ENCODE assay signal across 20 cellular contexts in the genomic region with DNA sequence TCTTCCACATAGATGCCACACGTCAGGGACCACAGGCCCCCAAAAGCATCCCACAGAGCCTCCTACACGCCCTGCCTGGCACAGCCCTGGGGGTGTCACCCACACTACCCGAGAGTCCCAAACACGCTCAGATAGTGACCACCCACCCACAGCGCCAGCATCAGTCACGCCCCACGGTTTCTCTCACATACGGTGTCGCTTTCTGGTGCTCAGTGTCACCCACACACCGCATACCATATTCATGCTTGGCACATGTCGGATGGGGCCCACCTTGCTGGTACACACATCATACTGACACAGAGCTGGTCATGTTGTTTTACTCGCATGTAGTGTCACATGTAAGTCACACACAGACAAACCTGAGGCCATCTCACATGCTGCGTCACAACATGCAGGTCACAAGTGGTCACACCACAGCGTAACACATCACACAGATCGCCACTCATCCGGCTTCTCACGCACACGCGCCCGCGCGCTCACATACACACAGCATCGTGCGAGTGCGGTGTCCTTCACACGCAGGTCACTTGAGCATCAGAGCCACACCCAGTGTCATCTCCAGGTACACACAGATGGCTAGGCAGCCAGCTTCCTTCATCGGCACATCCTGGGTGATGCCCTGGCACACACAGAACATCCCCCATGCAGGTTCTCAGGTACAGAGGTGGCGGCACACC. TPM values are rescaled to one million over a fixed set of nuclear protein-coding genes. Genes with fewer than 3 reads are reported as not detected.
A peak's percentile ranks its signal among the peaks of the same experiment; 100 is the strongest.
DNase-seq lines count a peak whose midpoint lies in the region; ATAC-seq, FAIRE-seq and TF ChIP-seq lines count a peak whose summit lies in the region.
"Had no signal": no experiment of that assay in that cellular context is flagged by ENCODE, and none has a peak within 500 bp of the region (broad histone marks: within the 10 kb centered on the region; RNA-seq: fewer than 3 reads in every experiment).

No MANE protein-coding gene starts in this region.

- H3K36me3 ChIP-seq in Caco-2 (ENCODE audit: control insufficient read depth, insufficient read depth, low read length) (no peaks in the 10 kb centered on the region), GM12878 (ENCODE audit: control insufficient read depth in 2 of 2, insufficient read depth in 2 of 2, low read length in 1 of 2) (no peaks in the 10 kb centered on the region), mesendoderm (ENCODE audit: control insufficient read depth, insufficient read depth, low read length) (no peaks in the 10 kb centered on the region), skeletal muscle satellite cell (ENCODE audit: insufficient read depth, low read length) (peaks cover 5% of the 10 kb centered on the region), adrenal gland (replicated peaks in 1 of 2) (no peaks in the 10 kb centered on the region)
- H3K36me3 ChIP-seq: heart left ventricle, pancreas had no signal

- BruUV-seq in Caco-2 (replicated peaks; lab: Mats Ljungman, UMichigan) (no TSS peak), GM12878 (replicated peaks; lab: Mats Ljungman, UMichigan) (no TSS peak)

- H3K4me3 ChIP-seq in Caco-2 (ENCODE audit: low read depth, low read length) (no peak overlapping the region), GM12878 (no peak overlapping the region), mesendoderm (ENCODE audit: low read length) (no peak overlapping the region), skeletal muscle satellite cell (ENCODE audit: low read length) (peak overlapping the region; percentile 79), adrenal gland (no peak overlapping the region)
- H3K4me3 ChIP-seq: pancreas had no signal

- H3K4ac ChIP-seq in mesendoderm (ENCODE audit: low read depth, low read length), result no peak overlapping the region

- no peak overlapping the region for H2BK120ac ChIP-seq in mesendoderm (ENCODE audit: low read depth, low read length)

- no peaks in the 10 kb centered on the region for H4K20me1 ChIP-seq in GM12878 (ENCODE audit: control insufficient read depth, insufficient read depth)

- H2AK5ac ChIP-seq in mesendoderm (ENCODE audit: low read length), result peak overlapping the region; percentile 18

- ATAC-seq in GM12878, result no peak
- ATAC-seq in GM18858 (IDR thresholded peaks at IDR 0.05; ENCODE audit: unreplicated experiment), result no peak
- no peak for ATAC-seq in HG02678 (IDR thresholded peaks at IDR 0.05; ENCODE audit: unreplicated experiment)
- ATAC-seq: activated CD4-positive, CD25-positive, alpha-beta regulatory T cell treated with anti-CD3 and anti-CD28 coated beads, Interleukin-2, amount 50 U/mL, for 24 hours; activated T-cell treated with anti-CD3 and anti-CD28 coated beads, Interleukin-2, amount 50 U/mL, for 4 hours; heart left ventricle; pancreas; SK-N-SH treated with all-trans-retinoic acid at 6 μM for 48 hours had no signal

- no peak overlapping the region for H3K18ac ChIP-seq in mesendoderm (ENCODE audit: low read length)

- H3K79me1 ChIP-seq in mesendoderm (ENCODE audit: low read length), result peaks cover 21% of the 10 kb centered on the region

- H4K5ac ChIP-seq in mesendoderm (ENCODE audit: low read length), result no peak overlapping the region

- intact Hi-C loops in Caco-2 (cut with micrococcal nuclease; ENCODE audit: unreplicated experiment), result no loop called here
- intact Hi-C loops in GM12878 (cut with micrococcal nuclease; ENCODE audit: unreplicated experiment), result no loop called here
- intact Hi-C loops in adrenal gland (cut with DNase I), result no loop called here

- TF ChIP-seq RAD21 in GM12878 (IDR thresholded peaks at IDR 0.05; ENCODE audit: insufficient read depth, low read depth, low read length), result no peak

- in situ Hi-C loops in GM12878 (cut with MboI), result no loop called here

- TF ChIP-seq CTCF in Caco-2 (IDR thresholded peaks at IDR 0.05; ENCODE audit: insufficient read depth in 1 of 2, low read depth in 1 of 2, low read length in 1 of 2, severe bottlenecking in 1 of 2, unreplicated experiment in 1 of 2), result no peak
- no peak for TF ChIP-seq CTCF in GM12878 (IDR thresholded peaks at IDR 0.05 in 2 of 3, conservative IDR thresholded peaks at IDR 0.05 in 1 of 3; ENCODE audit: control insufficient read depth in 2 of 3, extremely low read depth in 1 of 3, insufficient read depth in 1 of 3, low read depth in 3 of 3, low read length in 3 of 3)
- no peak for TF ChIP-seq CTCF in adrenal gland (IDR thresholded peaks at IDR 0.05)

- SMC1A ChIA-PET in GM12878 (lab: Charles Lee; ENCODE audit: uncharacterized antibody, unreplicated experiment), result no interaction called here

- H3K4me1 Mint-ChIP-seq in Caco-2 (ENCODE audit: low read depth, unreplicated experiment), result peaks cover 38% of the 10 kb centered on the region

- peak overlapping the region; percentile 50 for H3K27ac Mint-ChIP-seq in Caco-2 (ENCODE audit: unreplicated experiment)
- H3K27ac Mint-ChIP-seq: endodermal cell had no signal

- FAIRE-seq in GM12878 (lab: Jason Lieb, UNC), result no peak
- FAIRE-seq: G401.6, GM18507, pancreas had no signal

- 71% methylated on average over 28 of the region's 28 CpGs for WGBS in GM12878 (ENCODE audit: insufficient coverage, insufficient replicate concordance, low lambda C conversion rate, missing lambda C conversion rate)
- no CpG with 5 or more reads among the region's 28 CpGs for WGBS in mesendoderm (ENCODE audit: extremely low coverage, insufficient coverage, low lambda C conversion rate)
- WGBS in adrenal gland, 4 donors, result 85 to 90% (median 87%) methylated on average over 28 of the region's 28 CpGs

- H3K27me3 Mint-ChIP-seq in Caco-2 (ENCODE audit: insufficient read depth, unreplicated experiment), result no peaks in the 10 kb centered on the region

- peaks cover 9% of the 10 kb centered on the region for H3K36me3 Mint-ChIP-seq in Caco-2 (ENCODE audit: insufficient read depth, unreplicated experiment)
- H3K36me3 Mint-ChIP-seq: CD4-positive, CD25-positive, alpha-beta regulatory T cell had no signal

- TF ChIP-seq POLR2A in GM12878 (IDR thresholded peaks at IDR 0.05; ENCODE audit: low read depth, low read length) (no peak), adrenal gland (IDR thresholded peaks at IDR 0.05) (no peak)

- H2AFZ ChIP-seq in GM12878 (ENCODE audit: control insufficient read depth, low read depth, low read length), result no peak overlapping the region

- no peak overlapping the region for H3K4me2 ChIP-seq in GM12878 (ENCODE audit: control insufficient read depth, insufficient read depth)
- H3K4me2 ChIP-seq in mesendoderm (ENCODE audit: low read length), result no peak overlapping the region
- peak overlapping the region; percentile 97 for H3K4me2 ChIP-seq in skeletal muscle satellite cell (ENCODE audit: low read length)

- H2BK15ac ChIP-seq in mesendoderm (replicated peaks; ENCODE audit: low read depth), result no peak overlapping the region

- H3K4me1 ChIP-seq in Caco-2 (peaks cover 72% of the 10 kb centered on the region), GM12878 (ENCODE audit: control insufficient read depth, insufficient read depth, low read length) (peaks cover 8% of the 10 kb centered on the region), mesendoderm (ENCODE audit: control insufficient read depth, low read depth, low read length) (peaks cover 39% of the 10 kb centered on the region), skeletal muscle satellite cell (ENCODE audit: control insufficient read depth, insufficient read depth, low read length) (peaks cover 79% of the 10 kb centered on the region), adrenal gland (replicated peaks in 1 of 2) (peaks cover 7 to 27% of the 10 kb centered on the region in 2 donors)

- POLR2A ChIA-PET in Caco-2 (lab: Charles Lee) (no interaction called here), GM12878 (lab: Charles Lee) (no interaction called here)

- H3K27me3 ChIP-seq in Caco-2 (replicated peaks; ENCODE audit: control insufficient read depth, insufficient read depth, low read length) (no peaks in the 10 kb centered on the region), GM12878 (replicated peaks in 1 of 2; ENCODE audit: control insufficient read depth in 2 of 2, insufficient read depth in 2 of 2, low read length in 1 of 2) (peaks cover 0 to 9% of the 10 kb centered on the region in 2 experiments), mesendoderm (ENCODE audit: insufficient read depth, low read length, poor library complexity) (no peaks in the 10 kb centered on the region), skeletal muscle satellite cell (ENCODE audit: control insufficient read depth, insufficient read depth, low read length) (no peaks in the 10 kb centered on the region), adrenal gland (no peaks in the 10 kb centered on the region)
- H3K27me3 ChIP-seq: pancreas had no signal

- H3K23ac ChIP-seq in mesendoderm (ENCODE audit: low read length), result no peak overlapping the region

- H4K8ac ChIP-seq in mesendoderm (ENCODE audit: low read depth, low read length), result no peak overlapping the region

- H3K79me2 ChIP-seq in GM12878 (ENCODE audit: control insufficient read depth, insufficient read depth, low read length) (no peaks in the 10 kb centered on the region), mesendoderm (ENCODE audit: control insufficient read depth, insufficient read depth, low read length) (peaks cover 56% of the 10 kb centered on the region)

- H3K27ac ChIP-seq in GM12878 (ENCODE audit: control insufficient read depth, insufficient read depth) (no peak overlapping the region), mesendoderm (ENCODE audit: low read depth, low read length) (no peak overlapping the region), adrenal gland (no peak overlapping the region)
- H3K27ac ChIP-seq: pancreas had no signal

- CTCF ChIA-PET in Caco-2 (lab: Charles Lee) (no interaction called here), GM12878 (lab: Yijun Ruan, JAX) (no interaction called here)

- TF ChIP-seq EP300 in GM12878 (IDR thresholded peaks at IDR 0.05; ENCODE audit: borderline replicate concordance in 1 of 2, control insufficient read depth in 1 of 2, low read depth in 2 of 2, low read length in 2 of 2), result no peak

- no peak for DNase-seq in Caco-2
- DNase-seq in GM12878 (ENCODE audit: low read depth, low spot score), result no peak
- DNase-seq in mesendoderm, result no peak
- DNase-seq in stimulated activated CD4-positive, alpha-beta T cell treated with anti-CD3 and anti-CD28 coated beads, Interleukin-12 subunit alpha, Interleukin-12 subunit beta, amount 100 ng/mL, for 4 hours, result no peak
- DNase-seq in adrenal gland, result no peak
- DNase-seq: activated T-cell treated with anti-CD3 and anti-CD28 coated beads, Interleukin-2, amount 50 U/mL, for 4 hours; CD4-positive, CD25-positive, alpha-beta regulatory T cell; endodermal cell; pancreas; stimulated activated CD8-positive, alpha-beta memory T cell treated with anti-CD3 and anti-CD28 coated beads, Interleukin-4, amount 100 ng/mL, for 48 hours had no signal

- no peaks in the 10 kb centered on the region for H3K9me3 Mint-ChIP-seq in Caco-2 (ENCODE audit: unreplicated experiment)
- H3K9me3 Mint-ChIP-seq: activated T-cell treated with anti-CD3 and anti-CD28 coated beads, Interleukin-2, amount 50 U/mL, for 4 hours; endodermal cell had no signal

- H3K9ac ChIP-seq in GM12878 (ENCODE audit: control insufficient read depth, insufficient read depth, low read length) (no peak overlapping the region), mesendoderm (ENCODE audit: low read length) (peak overlapping the region; percentile 48), skeletal muscle satellite cell (ENCODE audit: low read depth, low read length) (peak overlapping the region; percentile 47)

- H2BK5ac ChIP-seq in mesendoderm (ENCODE audit: low read length), result no peak overlapping the region

- H3K56ac ChIP-seq in mesendoderm (ENCODE audit: low read length), result peak overlapping the region; percentile 52

- RAD21 ChIA-PET in GM12878 (lab: Charles Lee; ENCODE audit: unreplicated experiment), result no interaction called here

- peak overlapping the region; percentile 20 for H3K4me3 Mint-ChIP-seq in Caco-2 (ENCODE audit: unreplicated experiment)
- H3K4me3 Mint-ChIP-seq: activated T-cell treated with anti-CD3 and anti-CD28 coated beads, Interleukin-2, amount 50 U/mL, for 4 hours; endodermal cell had no signal

- H3K9me3 ChIP-seq in Caco-2 (no peaks in the 10 kb centered on the region), GM12878 (replicated peaks; ENCODE audit: control insufficient read depth, insufficient read depth, low read length) (no peaks in the 10 kb centered on the region), skeletal muscle satellite cell (replicated peaks; ENCODE audit: low read length) (no peaks in the 10 kb centered on the region), adrenal gland (replicated peaks in 1 of 3) (no peaks in the 10 kb centered on the region)
- H3K9me3 ChIP-seq: heart left ventricle, pancreas had no signal

RNA-seq across cellular contexts. Expression of a gene that starts 3.4 kb away (rescaled TPM):
- total RNA-seq in Caco-2 (2022), result 51.8 and 57.2 TPM in 2 replicates
- total RNA-seq in GM12878 (2013; cell fraction: nucleolus; rRNA removed), result not detected in 2 replicates
- not detected in 2 replicates for total RNA-seq in GM12878 (2014; rRNA removed)
- not detected in 2 replicates for total RNA-seq in GM12878 (2014; rRNA removed; fragmentation: Illumina TruSeq; extraction: Trizol)
- 0.28 TPM in 1 of 2 replicates, not detected in the other for total RNA-seq in GM12878 (2021)
- polyA plus RNA-seq in GM12878 (2011; ENCODE audit: low read depth), result not detected
- 0.03 TPM in 1 of 2 replicates, not detected in the other for polyA plus RNA-seq in GM12878 (2011; rRNA removed)
- polyA plus RNA-seq in GM12878 (2011; cell fraction: cytosol; rRNA removed), result 0.01 TPM in 1 of 2 replicates, not detected in the other
- polyA plus RNA-seq in GM12878 (2011; cell fraction: nucleus; rRNA removed), result 0.06 TPM in 1 of 2 replicates, not detected in the other
- 0.06 TPM in 1 of 2 replicates, not detected in the other for polyA plus RNA-seq in GM12878 (2012)
- not detected in 2 replicates for polyA plus RNA-seq in GM12878 (2014; fragmentation: Illumina TruSeq; extraction: Trizol)
- under 1 TPM in 1 of 2 experiments, not detected in 1; 0.02 TPM for polyA plus RNA-seq in GM12878 (2014; fragmentation: Nextera tagmentation; extraction: Ambion mirVana)
- polyA plus RNA-seq in GM12878 (2014; rRNA removed), result 0.04 TPM in 1 of 2 replicates, not detected in the other
- under 1 TPM; 0.18 to 0.24 TPM for polyA plus RNA-seq in GM12878 (2016; fragmentation: Nextera tagmentation; extraction: Ambion mirVana)
- polyA minus RNA-seq in GM12878 (2011; rRNA and poly(A)+ RNA removed), result not detected in 2 replicates
- not detected in 2 replicates for polyA minus RNA-seq in GM12878 (2011; cell fraction: cytosol; rRNA and poly(A)+ RNA removed)
- 0.12 TPM in 1 of 2 replicates, not detected in the other for polyA minus RNA-seq in GM12878 (2011; cell fraction: nucleus; rRNA and poly(A)+ RNA removed)
- 37.1 TPM for polyA plus RNA-seq in mesendoderm (2013, experiment 1 of 2)
- 36.3 TPM for polyA plus RNA-seq in mesendoderm (2013, experiment 2 of 2)
- total RNA-seq in skeletal muscle satellite cell (2012; rRNA removed), result 6.8 and 8.1 TPM in 2 replicates
- 10 to 100 TPM in 3 of 8 donors, 1 to 10 TPM in 5; 4.8 to 14.3 (median 8.7) TPM for total RNA-seq in adrenal gland
- 10 to 100 TPM in 2 of 3 donors, 1 to 10 TPM in 1; 5.5 to 15.5 (median 12.2) TPM for polyA plus RNA-seq in adrenal gland
- total RNA-seq: CD4-positive, CD25-positive, alpha-beta regulatory T cell had no signal

RNA-seq across cellular contexts. Expression of a gene that starts 19.3 kb away (rescaled TPM):
- total RNA-seq in Caco-2 (2022), result not detected in 2 replicates
- total RNA-seq in GM12878 (2013; cell fraction: nucleolus; rRNA removed), result not detected in 2 replicates
- not detected in 2 replicates for total RNA-seq in GM12878 (2014; rRNA removed)
- not detected in 2 replicates for total RNA-seq in GM12878 (2014; rRNA removed; fragmentation: Illumina TruSeq; extraction: Trizol)
- not detected in 2 replicates for total RNA-seq in GM12878 (2021)
- polyA plus RNA-seq in GM12878 (2011; ENCODE audit: low read depth), result not detected
- polyA plus RNA-seq in GM12878 (2011; rRNA removed), result not detected in 2 replicates
- polyA plus RNA-seq in GM12878 (2011; cell fraction: cytosol; rRNA removed), result not detected in 2 replicates
- polyA plus RNA-seq in GM12878 (2011; cell fraction: nucleus; rRNA removed), result not detected in 2 replicates
- polyA plus RNA-seq in GM12878 (2012), result not detected in 2 replicates
- not detected in 2 replicates for polyA plus RNA-seq in GM12878 (2014; fragmentation: Illumina TruSeq; extraction: Trizol)
- polyA plus RNA-seq in GM12878 (2014; fragmentation: Nextera tagmentation; extraction: Ambion mirVana), result not detected
- not detected in 2 replicates for polyA plus RNA-seq in GM12878 (2014; rRNA removed)
- not detected for polyA plus RNA-seq in GM12878 (2016; fragmentation: Nextera tagmentation; extraction: Ambion mirVana)
- polyA minus RNA-seq in GM12878 (2011; rRNA and poly(A)+ RNA removed), result not detected in 2 replicates
- polyA minus RNA-seq in GM12878 (2011; cell fraction: cytosol; rRNA and poly(A)+ RNA removed), result not detected in 2 replicates
- polyA minus RNA-seq in GM12878 (2011; cell fraction: nucleus; rRNA and poly(A)+ RNA removed), result not detected in 2 replicates
- 2.2 TPM for polyA plus RNA-seq in mesendoderm (2013, experiment 1 of 2)
- 2.8 TPM for polyA plus RNA-seq in mesendoderm (2013, experiment 2 of 2)
- total RNA-seq in skeletal muscle satellite cell (2012; rRNA removed), result not detected in 2 replicates
- total RNA-seq in adrenal gland, result not detected
- polyA plus RNA-seq in adrenal gland, result under 1 TPM in 2 of 3 donors, not detected in 1; 0.07 to 0.80 TPM
- total RNA-seq: activated T-cell treated with anti-CD3 and anti-CD28 coated beads, Interleukin-2, amount 50 U/mL, for 4 hours; aorta; CD4-positive, CD25-positive, alpha-beta regulatory T cell; heart left ventricle; MCF 10A; pancreas had no signal
- polyA plus RNA-seq: CD4-positive, CD25-positive, alpha-beta regulatory T cell had no signal

RNA-seq across cellular contexts. Expression of a gene that starts 25.2 kb away (rescaled TPM):
- 1,082 and 1,106 TPM in 2 replicates for total RNA-seq in Caco-2 (2022)
- 252 and 256 TPM in 2 replicates for total RNA-seq in GM12878 (2013; cell fraction: nucleolus; rRNA removed)
- 2,974 and 3,149 TPM in 2 replicates for total RNA-seq in GM12878 (2014; rRNA removed)
- 2,806 and 2,891 TPM in 2 replicates for total RNA-seq in GM12878 (2014; rRNA removed; fragmentation: Illumina TruSeq; extraction: Trizol)
- total RNA-seq in GM12878 (2021), result 2,346 and 2,441 TPM in 2 replicates
- 1,766 TPM for polyA plus RNA-seq in GM12878 (2011; ENCODE audit: low read depth)
- polyA plus RNA-seq in GM12878 (2011; rRNA removed), result 3,265 and 3,380 TPM in 2 replicates
- polyA plus RNA-seq in GM12878 (2011; cell fraction: cytosol; rRNA removed), result 3,801 and 5,306 TPM in 2 replicates
- 1,839 and 2,010 TPM in 2 replicates for polyA plus RNA-seq in GM12878 (2011; cell fraction: nucleus; rRNA removed)
- 2,979 and 3,855 TPM in 2 replicates for polyA plus RNA-seq in GM12878 (2012)
- polyA plus RNA-seq in GM12878 (2014; fragmentation: Illumina TruSeq; extraction: Trizol), result 2,332 and 3,478 TPM in 2 replicates
- 1,000 to 10,000 TPM; 2,399 to 2,699 TPM for polyA plus RNA-seq in GM12878 (2014; fragmentation: Nextera tagmentation; extraction: Ambion mirVana)
- polyA plus RNA-seq in GM12878 (2014; rRNA removed), result 3,639 and 4,029 TPM in 2 replicates
- 100 to 1,000 TPM; 833 to 850 TPM for polyA plus RNA-seq in GM12878 (2016; fragmentation: Nextera tagmentation; extraction: Ambion mirVana)
- polyA minus RNA-seq in GM12878 (2011; rRNA and poly(A)+ RNA removed), result 1,419 and 1,651 TPM in 2 replicates
- 569 and 581 TPM in 2 replicates for polyA minus RNA-seq in GM12878 (2011; cell fraction: cytosol; rRNA and poly(A)+ RNA removed)
- polyA minus RNA-seq in GM12878 (2011; cell fraction: nucleus; rRNA and poly(A)+ RNA removed), result 265 and 335 TPM in 2 replicates
- polyA plus RNA-seq in mesendoderm (2013, experiment 1 of 2), result 2,328 TPM
- 2,329 TPM for polyA plus RNA-seq in mesendoderm (2013, experiment 2 of 2)
- 1,553 and 2,067 TPM in 2 replicates for total RNA-seq in skeletal muscle satellite cell (2012; rRNA removed)
- 1,000 to 10,000 TPM in 5 of 8 donors, 100 to 1,000 TPM in 3; 680 to 1,387 (median 1,180) TPM for total RNA-seq in adrenal gland
- polyA plus RNA-seq in adrenal gland, result 1,000 to 10,000 TPM in 1 of 3 donors, 100 to 1,000 TPM in 2; 733 to 1,132 (median 750) TPM

RNA-seq across cellular contexts. Expression of a gene that starts 41.3 kb away (rescaled TPM):
- total RNA-seq in Caco-2 (2022) (10.5 and 12.4 TPM in 2 replicates), GM12878 (2014; rRNA removed) (13.0 and 13.3 TPM in 2 replicates), GM12878 (2014; rRNA removed; fragmentation: Illumina TruSeq; extraction: Trizol) (7.9 and 9.1 TPM in 2 replicates), GM12878 (2021) (11.3 and 12.8 TPM in 2 replicates), adrenal gland (1 to 10 TPM; 1.0 to 3.5 (median 2.1) TPM)
- 3.8 and 4.1 TPM in 2 replicates for total RNA-seq in GM12878 (2013; cell fraction: nucleolus; rRNA removed)
- 2.1 TPM for polyA plus RNA-seq in GM12878 (2011; ENCODE audit: low read depth)
- polyA plus RNA-seq in GM12878 (2011; rRNA removed) (6.0 and 8.1 TPM in 2 replicates), GM12878 (2014; fragmentation: Illumina TruSeq; extraction: Trizol) (7.3 and 8.1 TPM in 2 replicates), GM12878 (2014; fragmentation: Nextera tagmentation; extraction: Ambion mirVana) (1 to 10 TPM; 3.0 to 3.7 TPM), GM12878 (2014; rRNA removed) (9.2 and 10.6 TPM in 2 replicates), GM12878 (2016; fragmentation: Nextera tagmentation; extraction: Ambion mirVana) (1 to 10 TPM; 3.5 to 7.6 TPM), adrenal gland (1 to 10 TPM; 1.4 to 2.7 (median 1.7) TPM)
- polyA plus RNA-seq in GM12878 (2011; cell fraction: cytosol; rRNA removed), result 8.8 and 11.1 TPM in 2 replicates
- 6.7 and 8.0 TPM in 2 replicates for polyA plus RNA-seq in GM12878 (2011; cell fraction: nucleus; rRNA removed)
- polyA plus RNA-seq in GM12878 (2012), result 3.1 and 3.3 TPM in 2 replicates
- 7.1 and 10.3 TPM in 2 replicates for polyA minus RNA-seq in GM12878 (2011; rRNA and poly(A)+ RNA removed)
- polyA minus RNA-seq in GM12878 (2011; cell fraction: cytosol; rRNA and poly(A)+ RNA removed), result 4.4 and 5.5 TPM in 2 replicates
- polyA minus RNA-seq in GM12878 (2011; cell fraction: nucleus; rRNA and poly(A)+ RNA removed), result 1.6 and 2.6 TPM in 2 replicates
- polyA plus RNA-seq in mesendoderm (2013, experiment 1 of 2), result 6.7 TPM
- polyA plus RNA-seq in mesendoderm (2013, experiment 2 of 2), result 6.7 TPM
- 6.3 TPM in 2 replicates for total RNA-seq in skeletal muscle satellite cell (2012; rRNA removed)

Comparison
In these comparisons a context has a peak if more than half of its experiments do, and no peak if none do; other contexts are left out.
1. RNA of a gene that starts 3.4 kb away (total RNA-seq): 51.8 to 57.2 TPM in Caco-2 and 4.8 to 14.3 TPM in adrenal gland; 0.28 TPM in GM12878; every median in the first group is over 4 times any median in the second.